8 cellular contexts compared by ENCODE assay signal in genomic region chr4:105191621-105192210, GRCh38. TPM values are rescaled to one million over a fixed set of nuclear protein-coding genes. Genes with fewer than 3 reads are reported as not detected.
DNase-seq lines count a peak whose midpoint lies in the region; ATAC-seq and TF ChIP-seq lines count a peak whose summit lies in the region.
"Had no signal": no experiment of that assay in that cellular context is flagged by ENCODE, and none has a peak within 500 bp of the region (broad histone marks: within the 10 kb centered on the region; RNA-seq: fewer than 3 reads in every experiment).

No MANE protein-coding gene starts in this region.

- ATAC-seq in GM18520 (IDR thresholded peaks at IDR 0.05; ENCODE audit: unreplicated experiment): peak; percentile 50
- ATAC-seq in HG02571 (IDR thresholded peaks at IDR 0.05; ENCODE audit: unreplicated experiment): peak; percentile 62
- ATAC-seq in gastroesophageal sphincter: peak; percentile 10

- no peaks in the 10 kb centered on the region for H3K9me3 ChIP-seq in gastroesophageal sphincter
- H3K9me3 ChIP-seq: SJSA1 had no signal

- DNase-seq in NCI-H524 (lab: John Stamatoyannopoulos, UW): peak; percentile 54 to 82
- DNase-seq in mesenteric fat pad (ENCODE audit: low spot score): no peak
- DNase-seq in NCI-H69 (lab: John Stamatoyannopoulos, UW): no peak
- no peak for DNase-seq in stimulated activated CD4-positive, alpha-beta T cell treated with anti-CD3 and anti-CD28 coated beads, Interleukin-1b, Interleukin-23, amount 100 ng/mL, for 48 hours

- no peaks in the 10 kb centered on the region for H3K27me3 ChIP-seq in gastroesophageal sphincter
- H3K27me3 ChIP-seq: SJSA1 had no signal

- 14 to 17% methylated on average over 2 to 3 of the region's 3 CpGs for WGBS in gastroesophageal sphincter (ENCODE audit: low coverage in 1 of 2), 2 donors

- no peak for TF ChIP-seq CTCF in gastroesophageal sphincter (IDR thresholded peaks at IDR 0.05)

- peaks cover 6 to 48% (median 17%) of the 10 kb centered on the region in 3 donors for H3K4me1 ChIP-seq in gastroesophageal sphincter

- no peak overlapping the region for H3K4me3 ChIP-seq in gastroesophageal sphincter
- H3K4me3 ChIP-seq: SJSA1 had no signal

- no peaks in the 10 kb centered on the region for H3K36me3 ChIP-seq in gastroesophageal sphincter

- no peak for TF ChIP-seq POLR2A in gastroesophageal sphincter (IDR thresholded peaks at IDR 0.05)

- no peak for TF ChIP-seq EP300 in gastroesophageal sphincter (IDR thresholded peaks at IDR 0.05)

- peak overlapping the region; percentile 15 to 60 (median 50) for H3K27ac ChIP-seq in gastroesophageal sphincter
- H3K27ac ChIP-seq: SJSA1 had no signal

RNA-seq across cellular contexts. Expression of gene TET2, which starts 45.0 kb away (rescaled TPM):
- total RNA-seq in gastroesophageal sphincter: 10 to 100 TPM; 22.5 to 37.7 (median 27.8) TPM
- 23.9 TPM for total RNA-seq in mesenteric fat pad

Comparison
In these comparisons a context has a peak if more than half of its experiments do, and no peak if none do; other contexts are left out.
1. ATAC-seq: peak in every context shown above with its lines; median percentile 62 in HG02571; 50 in GM18520; 10 in gastroesophageal sphincter.
2. DNase-seq: peak in NCI-H524 (2 of 2); none in mesenteric fat pad (single experiment), NCI-H69 (single experiment) and stimulated activated CD4-positive, alpha-beta T cell treated with anti-CD3 and anti-CD28 coated beads, Interleukin-1b, Interleukin-23, amount 100 ng/mL, for 48 hours (single experiment).